Comparison of ENCODE assay signal across 11 cellular contexts in the genomic region with DNA sequence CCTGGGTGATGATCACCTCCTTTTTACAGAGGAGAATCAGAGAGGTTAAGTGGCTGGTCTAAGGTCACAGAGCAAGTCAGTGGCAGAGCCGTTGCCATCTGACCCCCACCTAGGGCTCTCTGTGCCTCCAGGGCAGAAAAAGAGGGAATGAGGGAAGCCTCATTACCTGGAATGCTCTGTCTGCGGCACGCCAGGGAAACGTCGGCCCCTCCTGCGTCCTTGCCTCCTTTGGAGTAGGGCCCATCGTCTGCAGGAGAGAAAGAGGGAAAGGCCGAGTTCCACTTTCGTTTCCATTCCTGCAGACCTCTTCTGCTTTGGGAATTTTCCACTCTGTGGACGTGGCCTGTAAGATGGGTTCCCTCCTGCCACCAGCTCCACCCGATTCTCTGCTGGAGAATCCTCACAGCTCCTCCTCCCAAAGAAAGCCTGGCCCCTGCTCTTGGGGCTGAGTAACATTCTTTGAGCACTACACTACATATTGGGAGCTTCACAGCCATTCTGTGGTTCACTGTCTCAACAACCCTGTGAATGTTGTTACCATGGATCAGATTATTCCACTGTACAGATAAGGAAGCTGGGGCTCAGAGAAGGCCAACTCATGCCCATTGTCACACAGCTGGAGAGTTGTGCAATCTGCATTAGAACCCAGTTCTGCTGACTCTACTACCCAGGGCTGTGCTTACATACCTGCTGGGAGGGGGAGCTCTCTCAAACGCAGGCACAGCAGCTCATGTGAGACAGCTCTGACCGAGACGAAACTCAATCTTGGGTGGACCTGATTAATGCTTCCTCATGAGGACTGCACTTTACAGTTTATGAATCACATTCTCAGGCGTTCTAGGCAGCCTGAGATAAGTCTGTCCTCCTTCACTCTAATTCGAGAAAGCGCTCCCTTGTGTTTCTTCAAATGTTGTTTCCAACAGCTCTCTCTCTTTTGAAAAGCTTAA. TPM values are rescaled to one million over a fixed set of nuclear protein-coding genes. Genes with fewer than 3 reads are reported as not detected.
DNase-seq lines count a peak whose midpoint lies in the region; ATAC-seq and TF ChIP-seq lines count a peak whose summit lies in the region.
"Had no signal": no experiment of that assay in that cellular context is flagged by ENCODE, and none has a peak within 500 bp of the region (broad histone marks: within the 10 kb centered on the region; RNA-seq: fewer than 3 reads in every experiment).

No MANE protein-coding gene starts in this region.

- H2AFZ ChIP-seq in ACC112 (ENCODE audit: low read length, unreplicated experiment) (peak overlapping the region; percentile 20), MM.1S (ENCODE audit: low read length) (no peak overlapping the region)

- H3K36me3 Mint-ChIP-seq in nephron (ENCODE audit: low read depth) = no peaks in the 10 kb centered on the region

- H3K79me2 ChIP-seq in ACC112 (ENCODE audit: control insufficient read depth, insufficient read depth, low read length, unreplicated experiment) (no peaks in the 10 kb centered on the region), MM.1S (ENCODE audit: low read length) (no peaks in the 10 kb centered on the region)

- no peaks in the 10 kb centered on the region for H3K9me2 ChIP-seq in MM.1S (replicated peaks; ENCODE audit: insufficient read depth, low read length)

- H3K27ac Mint-ChIP-seq in nephron = peak overlapping the region in 1 of 3 experiments; percentile 61

- H3K4me2 ChIP-seq in MM.1S (ENCODE audit: low read depth, low read length) = no peak overlapping the region

- H3K36me3 ChIP-seq in ACC112 (ENCODE audit: insufficient read depth, low read length) (no peaks in the 10 kb centered on the region), MM.1S (replicated peaks; ENCODE audit: insufficient read depth, low read length) (no peaks in the 10 kb centered on the region)

- H3K27me3 Mint-ChIP-seq in nephron (ENCODE audit: low read depth) = peaks cover 10% of the 10 kb centered on the region

- H3K9me3 ChIP-seq in MM.1S (replicated peaks; ENCODE audit: insufficient read depth, low read length) = no peaks in the 10 kb centered on the region

- H3K4me1 Mint-ChIP-seq in nephron = peaks cover 36% of the 10 kb centered on the region

- peaks cover 3% of the 10 kb centered on the region for H3K27me3 ChIP-seq in ACC112 (ENCODE audit: insufficient read depth, low read length)
- H3K27me3 ChIP-seq in MM.1S (replicated peaks; ENCODE audit: insufficient read depth, low read length) = peaks cover 31% of the 10 kb centered on the region

- no peaks in the 10 kb centered on the region for H4K20me1 ChIP-seq in MM.1S (ENCODE audit: insufficient read depth, low read length)

- H3K4me3 ChIP-seq in ACC112 (ENCODE audit: low read depth, low read length) (peak overlapping the region; percentile 32; the same call in 1 of the 2 replicates), MM.1S (ENCODE audit: low read length) (no peak overlapping the region)

- DNase-seq in HT1080 (ENCODE audit: low read depth) = peak; percentile 21
- DNase-seq in MM.1S = no peak
- DNase-seq in stimulated activated naive CD4-positive, alpha-beta T cell treated with Interleukin-2 at 50 U/mL for 16 hours (lab: John Stamatoyannopoulos, UW) = no peak
- DNase-seq in HCEC 1CT = no peak
- DNase-seq: activated naive CD4-positive, alpha-beta T cell treated with Interleukin-2 at 50 U/mL for 16 hours; NCI-H524 had no signal

- H3K4me3 Mint-ChIP-seq in nephron = peak overlapping the region in 2 of 3 experiments; percentile 5 to 37

- H3K9me3 Mint-ChIP-seq in nephron = peaks cover 3% of the 10 kb centered on the region

- no peaks in the 10 kb centered on the region for H3F3A ChIP-seq in MM.1S (ENCODE audit: insufficient read depth, low read length)

- no peak overlapping the region for H3K27ac ChIP-seq in ACC112 (ENCODE audit: low read depth, low read length)
- H3K27ac ChIP-seq in MM.1S (ENCODE audit: low read length) = no peak overlapping the region

- ATAC-seq in esophagus mucosa (peak; percentile 88), HG03159 (IDR thresholded peaks at IDR 0.05; ENCODE audit: unreplicated experiment) (no peak)

- TF ChIP-seq CTCF in nephron (IDR thresholded peaks at IDR 0.05; ENCODE audit: unreplicated experiment in 3 of 3) (no peak), MM.1S (IDR thresholded peaks at IDR 0.05; ENCODE audit: low read length) (no peak)

- H3K4me1 ChIP-seq in ACC112 (ENCODE audit: control insufficient read depth, insufficient read depth, low read length, unreplicated experiment) (peaks cover 5% of the 10 kb centered on the region), MM.1S (ENCODE audit: low read length) (no peaks in the 10 kb centered on the region)

- no peak overlapping the region for H3K9ac ChIP-seq in MM.1S (ENCODE audit: low read length)

RNA-seq across cellular contexts. Expression of a gene that starts 14.2 kb away (rescaled TPM):
- total RNA-seq in HT1080 (2014; rRNA removed; shearing (Covaris generic)) = 0.07 TPM in 1 of 2 replicates, not detected in the other
- polyA plus RNA-seq in HT1080 (2015; cell fraction: cytosol; rRNA removed) = not detected in 2 replicates
- not detected in 2 replicates for polyA plus RNA-seq in HT1080 (2015; cell fraction: nucleus; rRNA removed)
- 2.0 TPM for total RNA-seq in esophagus mucosa
- total RNA-seq: endothelial cell of umbilical vein had no signal
- polyA plus RNA-seq: endothelial cell of umbilical vein had no signal
